1 cellular context compared by ENCODE assay signal in the genomic region with DNA sequence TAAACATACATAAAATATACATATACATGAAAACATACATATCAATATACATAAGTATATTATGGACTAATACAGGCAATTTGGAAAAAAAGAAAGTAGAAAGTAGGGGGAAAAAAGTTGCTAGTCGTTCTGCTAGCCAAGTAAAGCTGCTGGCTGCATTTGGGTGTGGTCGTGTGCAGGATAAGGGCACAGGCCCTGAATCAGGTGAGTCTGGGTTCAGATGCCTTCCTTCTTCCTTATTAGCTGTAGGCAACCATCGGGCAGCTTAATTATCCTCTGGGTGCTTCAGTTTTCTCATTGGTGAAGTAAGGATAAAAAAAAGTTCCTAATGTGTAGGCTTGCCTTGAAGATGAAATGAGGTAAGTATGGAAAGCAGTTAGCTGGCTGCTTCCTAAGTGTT.
TF ChIP-seq lines count a peak whose summit lies in the region.

No MANE protein-coding gene starts in this region.

TF ChIP-seq in HCT116, 20 proteins besides CTCF, POLR2A, EP300 and RAD21 (continued from another document):
- TF ChIP-seq ZNF274 (IDR thresholded peaks at IDR 0.05; ENCODE audit: low read depth, low read length) = no peak
- TF ChIP-seq ZBTB33 (IDR thresholded peaks at IDR 0.05; ENCODE audit: extremely low read depth, insufficient replicate concordance, low read length) = no peak
